In the genomic region with DNA sequence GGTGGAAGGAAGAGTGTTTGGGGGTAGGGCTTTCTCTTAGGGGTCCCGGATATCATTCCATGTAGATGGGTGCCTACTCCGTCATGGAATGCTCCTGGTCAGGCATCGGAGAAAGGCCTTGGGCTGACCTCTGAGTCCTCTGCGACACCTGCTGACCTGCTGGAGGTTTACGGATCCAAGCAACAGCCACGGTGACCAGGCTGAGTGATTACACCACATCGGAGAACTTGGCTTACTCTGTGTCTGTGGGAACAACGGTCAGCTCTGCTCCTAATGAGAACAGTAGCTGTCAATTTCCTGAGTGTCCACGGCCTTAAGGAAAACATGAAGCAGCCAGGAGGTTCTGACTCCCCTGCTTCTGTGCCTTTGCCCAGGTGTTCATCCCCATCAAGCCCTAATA, we compare ENCODE assay signal across 28 cellular contexts.
DNase-seq lines count a peak whose midpoint lies in the region; ATAC-seq, FAIRE-seq and TF ChIP-seq lines count a peak whose summit lies in the region.
"Had no signal": no experiment of that assay in that cellular context is flagged by ENCODE, and none has a peak within 500 bp of the region (broad histone marks: within the 10 kb centered on the region; RNA-seq: fewer than 3 reads in every experiment).

No MANE protein-coding gene starts in this region.

- H3K79me2 ChIP-seq in H1 (ENCODE audit: control insufficient read depth in 1 of 2, insufficient read depth in 2 of 2, low read length in 2 of 2): no peaks in the 10 kb centered on the region

- no peak overlapping the region for H3K56ac ChIP-seq in IMR-90 (ENCODE audit: extremely low read depth, insufficient read depth, low read length)
- H3K56ac ChIP-seq in H1 (replicated peaks; ENCODE audit: insufficient read length, low read depth, low read length): no peak overlapping the region

- H4K20me1 ChIP-seq in IMR-90 (ENCODE audit: insufficient read depth, low read length) (no peaks in the 10 kb centered on the region), H1 (replicated peaks in 1 of 2; ENCODE audit: control insufficient read depth in 1 of 2, insufficient read depth in 2 of 2, low read length in 2 of 2) (no peaks in the 10 kb centered on the region)
- H4K20me1 ChIP-seq: BLaER1 had no signal

- H2AK5ac ChIP-seq in IMR-90 (ENCODE audit: low read depth, low read length) (no peak overlapping the region), H1 (ENCODE audit: low read depth, low read length) (no peak overlapping the region), neuronal stem cell (ENCODE audit: low read depth, low read length) (peak overlapping the region; percentile 4)

- H2AK9ac ChIP-seq in IMR-90 (replicated peaks; ENCODE audit: low read depth, low read length, poor library complexity): no peak overlapping the region

- POLR2A ChIA-PET in IMR-90 (lab: Charles Lee; ENCODE audit: unreplicated experiment): no interaction called here
- POLR2A ChIA-PET in H1 (lab: Charles Lee; ENCODE audit: partially characterized antibody): no interaction called here

- H3K36me3 ChIP-seq in IMR-90 (ENCODE audit: control insufficient read depth, insufficient read depth, low read length) (no peaks in the 10 kb centered on the region), H1 (ENCODE audit: control insufficient read depth in 2 of 4, insufficient read depth in 4 of 4, low read length in 3 of 4) (no peaks in the 10 kb centered on the region), neuronal stem cell (replicated peaks in 1 of 2; ENCODE audit: control insufficient read depth in 2 of 2, insufficient read depth in 2 of 2, low read length in 2 of 2) (no peaks in the 10 kb centered on the region), gastrocnemius medialis (no peaks in the 10 kb centered on the region), upper lobe of left lung (no peaks in the 10 kb centered on the region), left lung (no peaks in the 10 kb centered on the region)
- H3K36me3 ChIP-seq: BE2C, BLaER1 had no signal

- H4K91ac ChIP-seq in IMR-90 (ENCODE audit: insufficient read depth, low read depth, low read length) (no peak overlapping the region), H1 (replicated peaks; ENCODE audit: insufficient read length, low read length) (no peak overlapping the region), neuronal stem cell (ENCODE audit: low read depth, low read length, poor library complexity) (no peak overlapping the region)

- H3K4me2 ChIP-seq in IMR-90 (ENCODE audit: low read depth, low read length): no peak overlapping the region
- no peak overlapping the region for H3K4me2 ChIP-seq in H1 (ENCODE audit: insufficient read depth in 1 of 2, low read depth in 2 of 2, low read length in 2 of 2)
- no peak overlapping the region for H3K4me2 ChIP-seq in neuronal stem cell (ENCODE audit: insufficient read depth, low read length, poor library complexity, severe bottlenecking)
- H3K4me2 ChIP-seq: BLaER1 had no signal

- H2BK5ac ChIP-seq in IMR-90 (ENCODE audit: low read depth, low read length, poor library complexity, severe bottlenecking) (no peak overlapping the region), H1 (ENCODE audit: low read depth, low read length) (no peak overlapping the region), neuronal stem cell (ENCODE audit: low read length) (no peak overlapping the region)

- H4K8ac ChIP-seq in IMR-90 (ENCODE audit: low read depth in 2 of 2, low read length in 2 of 2): no peak overlapping the region
- H4K8ac ChIP-seq in H1 (ENCODE audit: extremely low read depth, insufficient read depth, low read length): no peak overlapping the region
- H4K8ac ChIP-seq in neuronal stem cell (ENCODE audit: low read depth, low read length): no peak overlapping the region

- in situ Hi-C loops in IMR-90 (cut with MboI; ENCODE audit: low sequenced_read_pairs) (no loop called here), gastrocnemius medialis (cut with MboI; ENCODE audit: low sequenced_read_pairs in 4 of 4) (no loop called here)

- dilution Hi-C loops in IMR-90 (cut with HindIII; ENCODE audit: low sequenced_read_pairs, unreplicated experiment): no loop called here

- TF ChIP-seq RAD21 in IMR-90 (IDR thresholded peaks at IDR 0.05; ENCODE audit: low read length) (no peak), H1 (IDR thresholded peaks at IDR 0.05 in 1 of 2, conservative IDR thresholded peaks at IDR 0.05 in 1 of 2; ENCODE audit: low read depth in 2 of 2, low read length in 2 of 2) (no peak)

- no peak overlapping the region for H2BK120ac ChIP-seq in IMR-90 (ENCODE audit: low read depth, low read length)
- no peak overlapping the region for H2BK120ac ChIP-seq in H1 (replicated peaks; ENCODE audit: low read depth, low read length)
- no peak overlapping the region for H2BK120ac ChIP-seq in neuronal stem cell (ENCODE audit: low read depth, low read length)

- ATAC-seq in IMR-90 (ENCODE audit: low read depth) (no peak), gastrocnemius medialis (peak; percentile 66 to 81), upper lobe of left lung (ENCODE audit: low FRiP score in 2 of 2) (no peak), left lung (no peak)
- ATAC-seq: GM12878 had no signal

- intact Hi-C loops in IMR-90 (cut with micrococcal nuclease) (no loop called here), gastrocnemius medialis (cut with DNase I; ENCODE audit: low total_unique reads) (no loop called here), left lung (cut with DNase I) (no loop called here)

- H2BK12ac ChIP-seq in H1 (ENCODE audit: low read depth, low read length): no peak overlapping the region
- peak overlapping the region; percentile 2 for H2BK12ac ChIP-seq in neuronal stem cell (ENCODE audit: low read length)

- no TSS peak for BruUV-seq in IMR-90 (replicated peaks; lab: Mats Ljungman, UMichigan)

- H3K14ac ChIP-seq in IMR-90 (replicated peaks; ENCODE audit: low read depth, low read length): 0 out of 2 replicates have a peak overlapping the region, but pooled peaks have one; percentile 40
- H3K14ac ChIP-seq in H1 (ENCODE audit: insufficient read length): no peak overlapping the region
- H3K14ac ChIP-seq in neuronal stem cell (ENCODE audit: low read length): no peak overlapping the region

- no peak overlapping the region for H3K18ac ChIP-seq in IMR-90 (ENCODE audit: low read depth, low read length)
- H3K18ac ChIP-seq in H1 (ENCODE audit: extremely low read depth, low read length): no peak overlapping the region
- H3K18ac ChIP-seq in neuronal stem cell (ENCODE audit: low read length): peak overlapping the region; percentile 5

- no peaks in the 10 kb centered on the region; the same call in 1 of the 2 replicates for H3K27me3 ChIP-seq in IMR-90 (ENCODE audit: control insufficient read depth, insufficient read depth, low read length)
- no peaks in the 10 kb centered on the region for H3K27me3 ChIP-seq in H1 (replicated peaks in 1 of 4; ENCODE audit: control insufficient read depth in 3 of 4, extremely low read depth in 1 of 4, insufficient read depth in 3 of 4, low read length in 3 of 4)
- H3K27me3 ChIP-seq in neuronal stem cell (ENCODE audit: control insufficient read depth in 3 of 3, insufficient read depth in 3 of 3, low read depth in 1 of 3, low read length in 3 of 3): no peaks in the 10 kb centered on the region
- no peaks in the 10 kb centered on the region for H3K27me3 ChIP-seq in gastrocnemius medialis
- H3K27me3 ChIP-seq in upper lobe of left lung: no peaks in the 10 kb centered on the region
- H3K27me3 ChIP-seq in left lung: no peaks in the 10 kb centered on the region
- H3K27me3 ChIP-seq: BE2C, BLaER1 had no signal

- TF ChIP-seq CTCF in IMR-90 (conservative IDR thresholded peaks at IDR 0.05; ENCODE audit: low read depth, low read length) (no peak), H1 (IDR thresholded peaks at IDR 0.05; ENCODE audit: control extremely low read depth in 1 of 3, insufficient read depth in 1 of 3, low read depth in 1 of 3, low read length in 3 of 3) (no peak), gastrocnemius medialis (IDR thresholded peaks at IDR 0.05 in 4 of 5, conservative IDR thresholded peaks at IDR 0.05 in 1 of 5) (no peak), upper lobe of left lung (IDR thresholded peaks at IDR 0.05) (no peak), left lung (IDR thresholded peaks at IDR 0.05) (no peak)

- H3K9ac ChIP-seq in IMR-90 (ENCODE audit: low read depth, low read length) (no peak overlapping the region), H1 (replicated peaks in 1 of 4; ENCODE audit: extremely low read depth in 1 of 4, low read depth in 3 of 4, low read length in 3 of 4) (no peak overlapping the region), neuronal stem cell (ENCODE audit: low read depth, low read length, poor library complexity) (no peak overlapping the region)
- H3K9ac ChIP-seq: BLaER1 had no signal

- no peak overlapping the region for H3K23ac ChIP-seq in IMR-90 (ENCODE audit: low read depth, low read length)
- H3K23ac ChIP-seq in H1 (ENCODE audit: insufficient read length): no peak overlapping the region
- no peak overlapping the region for H3K23ac ChIP-seq in neuronal stem cell (ENCODE audit: low read depth, low read length, poor library complexity)

- CTCF ChIA-PET in IMR-90 (lab: Yijun Ruan, JAX): no interaction called here
- CTCF ChIA-PET in H1 (lab: Charles Lee; ENCODE audit: partially characterized antibody): interaction anchor here (0.7 to 2.9 kb wide), 5 partner anchors 10 to 89 kb away, joined by 3 to 16 read pairs (median 4); no protein-coding TSS in a partner anchor

- no peak for TF ChIP-seq EP300 in H1 (IDR thresholded peaks at IDR 0.05; ENCODE audit: borderline replicate concordance in 1 of 2, low read depth in 2 of 2, low read length in 2 of 2)
- TF ChIP-seq EP300 in upper lobe of left lung (IDR thresholded peaks at IDR 0.05): no peak

- no CpG with 5 or more reads among the region's 9 CpGs for WGBS in IMR-90 (ENCODE audit: extremely low coverage in 2 of 2, insufficient read length in 1 of 2), 2 experiments
- WGBS in H1 (ENCODE audit: extremely low coverage in 1 of 2, insufficient coverage in 1 of 2, insufficient read length in 1 of 2, insufficient replicate concordance in 2 of 2, low coverage in 1 of 2, low lambda C conversion rate in 2 of 2, missing lambda C conversion rate in 1 of 2), 2 experiments: 90% methylated on average over 9 of the region's 9 CpGs; no CpG with 5 or more reads in 1 of the 2 experiments
- WGBS in neuronal stem cell (ENCODE audit: extremely low coverage in 2 of 2, insufficient read length in 2 of 2, insufficient replicate concordance in 1 of 2), 2 donors: no CpG with 5 or more reads among the region's 9 CpGs
- WGBS in upper lobe of left lung, 2 donors: 90 to 97% methylated on average over 3 to 9 of the region's 9 CpGs

- H3K4ac ChIP-seq in IMR-90 (ENCODE audit: low read depth, low read length) (no peak overlapping the region), H1 (replicated peaks; ENCODE audit: insufficient read length, low read depth, low read length) (no peak overlapping the region), neuronal stem cell (ENCODE audit: low read length) (no peak overlapping the region)

- no peak overlapping the region for H2BK15ac ChIP-seq in IMR-90 (ENCODE audit: low read depth, low read length)
- peak overlapping the region; percentile 19; the same call in 1 of the 2 replicates for H2BK15ac ChIP-seq in H1 (ENCODE audit: low read length)
- H2BK15ac ChIP-seq in neuronal stem cell (ENCODE audit: low read length): no peak overlapping the region

- H4K5ac ChIP-seq in IMR-90 (ENCODE audit: low read depth, low read length): no peak overlapping the region
- peak overlapping the region; percentile 7 for H4K5ac ChIP-seq in H1 (ENCODE audit: insufficient read length, low read depth, low read length)

- no peaks in the 10 kb centered on the region for H3K9me3 ChIP-seq in IMR-90 (ENCODE audit: control insufficient read depth, insufficient read depth, low read length)
- H3K9me3 ChIP-seq in H1 (ENCODE audit: insufficient read depth in 2 of 2, low read depth in 1 of 2, low read length in 1 of 2): no peaks in the 10 kb centered on the region
- H3K9me3 ChIP-seq in neuronal stem cell (replicated peaks in 1 of 2; ENCODE audit: control insufficient read depth in 2 of 2, insufficient read depth in 1 of 2, low read depth in 1 of 2, low read length in 2 of 2): no peaks in the 10 kb centered on the region
- H3K9me3 ChIP-seq in gastrocnemius medialis: no peaks in the 10 kb centered on the region
- no peaks in the 10 kb centered on the region for H3K9me3 ChIP-seq in upper lobe of left lung
- H3K9me3 ChIP-seq in left lung: no peaks in the 10 kb centered on the region
- H3K9me3 ChIP-seq: BE2C, BLaER1 had no signal

- H3K79me1 ChIP-seq in IMR-90 (ENCODE audit: low read depth in 1 of 2, low read length in 2 of 2) (no peaks in the 10 kb centered on the region), H1 (ENCODE audit: low read depth, low read length) (no peaks in the 10 kb centered on the region), neuronal stem cell (ENCODE audit: low read depth, low read length) (no peaks in the 10 kb centered on the region)

- FAIRE-seq in H1 (lab: Jason Lieb, UNC): no peak
- FAIRE-seq: A204.1, GM12878, GM12892, GM18507 had no signal

- H3K4me3 ChIP-seq in IMR-90 (ENCODE audit: insufficient read depth, low read depth, low read length) (no peak overlapping the region), H1 (ENCODE audit: extremely low read depth in 1 of 4, insufficient read depth in 2 of 4, low read depth in 3 of 4, low read length in 4 of 4) (no peak overlapping the region), neuronal stem cell (ENCODE audit: low read length in 2 of 2) (no peak overlapping the region), gastrocnemius medialis (no peak overlapping the region), upper lobe of left lung (no peak overlapping the region), left lung (no peak overlapping the region)
- H3K4me3 ChIP-seq: BLaER1, GM12878 had no signal

- no peaks in the 10 kb centered on the region for H3K9me1 ChIP-seq in IMR-90 (ENCODE audit: insufficient read depth, low read length)

- H3K23me2 ChIP-seq in H1 (ENCODE audit: low read depth, low read length): no peaks in the 10 kb centered on the region

- TF ChIP-seq POLR2A in IMR-90 (IDR thresholded peaks at IDR 0.05; ENCODE audit: low read depth, low read length): no peak
- TF ChIP-seq POLR2A in H1 (IDR thresholded peaks at IDR 0.05; ENCODE audit: control extremely low read depth in 1 of 2, low read depth in 2 of 2, low read length in 2 of 2): no peak
- TF ChIP-seq POLR2A in gastrocnemius medialis (IDR thresholded peaks at IDR 0.05): no peak
- TF ChIP-seq POLR2A in upper lobe of left lung (IDR thresholded peaks at IDR 0.05): no peak

- H3K27ac ChIP-seq in IMR-90 (ENCODE audit: insufficient read depth, low read length) (no peak overlapping the region), H1 (ENCODE audit: low read depth, low read length) (no peak overlapping the region), neuronal stem cell (replicated peaks; ENCODE audit: low read length) (no peak overlapping the region), gastrocnemius medialis (no peak overlapping the region), upper lobe of left lung (no peak overlapping the region), left lung (no peak overlapping the region)
- H3K27ac ChIP-seq: BLaER1 had no signal

- H2AFZ ChIP-seq in IMR-90 (replicated peaks; ENCODE audit: low read length, poor library complexity) (no peak overlapping the region), H1 (ENCODE audit: low read length) (no peak overlapping the region), neuronal stem cell (ENCODE audit: low read length) (no peak overlapping the region)

- H3K4me1 ChIP-seq in IMR-90 (ENCODE audit: control insufficient read depth, insufficient read depth, low read length) (peaks cover 5% of the 10 kb centered on the region; the same call in 1 of the 2 replicates), H1 (replicated peaks in 1 of 4; ENCODE audit: control insufficient read depth in 3 of 4, insufficient read depth in 4 of 4, low read length in 3 of 4) (peaks cover 0 to 4% (median 2%) of the 10 kb centered on the region in 4 experiments; a peak in 3 of 7 replicates), neuronal stem cell (ENCODE audit: control insufficient read depth in 2 of 2, insufficient read depth in 1 of 2, low read depth in 1 of 2, low read length in 2 of 2) (peaks cover 9 to 13% of the 10 kb centered on the region in 2 donors), gastrocnemius medialis (peaks cover 0 to 2% of the 10 kb centered on the region in 2 donors), upper lobe of left lung (no peaks in the 10 kb centered on the region), left lung (no peaks in the 10 kb centered on the region)

- DNase-seq in IMR-90 (no peak), H1 (ENCODE audit: low read depth in 1 of 2, low spot score in 2 of 2) (no peak), neuronal stem cell (ENCODE audit: low spot score) (no peak), gastrocnemius medialis (peak in 1 of 2 donors; percentile 51), upper lobe of left lung (no peak), HuH-7 (ENCODE audit: low spot score) (no peak), putamen (ENCODE audit: low spot score) (no peak), left lung (no peak)
- DNase-seq: 8988T; ACHN; BE2C; C1 segment of cervical spinal cord; CD4-positive, alpha-beta memory T cell; CD4-positive, CD25-positive, alpha-beta regulatory T cell; CD8-positive, alpha-beta memory T cell; COR-L47; DMS 273 treated with DMSO at 0.1 percent for 48 hours; DMS153; DMS53; DMS79; DND-41; EL; GDM1 had no signal

- H2BK20ac ChIP-seq in IMR-90 (ENCODE audit: low read depth, low read length) (no peak overlapping the region), H1 (ENCODE audit: low read length) (no peak overlapping the region)

Comparison
In these comparisons a context has a peak if more than half of its experiments do, and no peak if none do; other contexts are left out.
1. ATAC-seq: peak in gastrocnemius medialis (2 of 2); none in IMR-90 (single experiment), upper lobe of left lung (0 of 2) and left lung (single experiment).